Comparison of ENCODE assay signal across 2 cellular contexts in the genomic region with DNA sequence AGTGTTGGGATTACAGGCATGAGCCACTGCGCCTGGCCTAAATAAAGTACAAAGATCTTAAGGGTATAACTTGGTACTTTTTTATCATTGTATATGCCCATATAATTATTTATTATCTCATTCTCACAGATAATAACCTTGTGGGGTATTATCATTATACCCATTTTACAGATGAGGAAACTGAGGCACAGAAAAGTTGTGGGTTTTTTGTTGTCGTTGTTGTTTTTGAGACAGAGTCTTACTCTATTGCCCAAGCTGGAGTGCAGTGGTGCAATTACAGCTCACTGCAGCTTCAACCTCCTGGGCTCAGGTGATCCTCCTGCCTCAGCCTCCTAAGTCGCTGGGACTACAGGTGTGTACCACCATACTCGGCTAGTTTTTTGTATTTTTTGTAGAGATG.
TF ChIP-seq lines count a peak whose summit lies in the region.

No MANE protein-coding gene starts in this region.

TF ChIP-seq in WTC11, 78 proteins besides CTCF, POLR2A, EP300 and RAD21:
- TF ChIP-seq, protein P1, sequence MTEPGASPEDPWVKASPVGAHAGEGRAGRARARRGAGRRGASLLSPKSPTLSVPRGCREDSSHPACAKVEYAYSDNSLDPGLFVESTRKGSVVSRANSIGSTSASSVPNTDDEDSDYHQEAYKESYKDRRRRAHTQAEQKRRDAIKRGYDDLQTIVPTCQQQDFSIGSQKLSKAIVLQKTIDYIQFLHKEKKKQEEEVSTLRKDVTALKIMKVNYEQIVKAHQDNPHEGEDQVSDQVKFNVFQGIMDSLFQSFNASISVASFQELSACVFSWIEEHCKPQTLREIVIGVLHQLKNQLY (CRISPR knock-in tag; IDR thresholded peaks at IDR 0.05) = no peak
- TF ChIP-seq IRF2 (CRISPR knock-in tag; IDR thresholded peaks at IDR 0.05; ENCODE audit: borderline replicate concordance, low read depth) (no peak), GTF2I (CRISPR knock-in tag; conservative IDR thresholded peaks at IDR 0.05) (0 out of 2 replicates have a peak, but pooled peaks have one; percentile 50), ZNF263 (CRISPR knock-in tag; IDR thresholded peaks at IDR 0.05; ENCODE audit: low read depth) (no peak)
- TF ChIP-seq, protein P2, sequence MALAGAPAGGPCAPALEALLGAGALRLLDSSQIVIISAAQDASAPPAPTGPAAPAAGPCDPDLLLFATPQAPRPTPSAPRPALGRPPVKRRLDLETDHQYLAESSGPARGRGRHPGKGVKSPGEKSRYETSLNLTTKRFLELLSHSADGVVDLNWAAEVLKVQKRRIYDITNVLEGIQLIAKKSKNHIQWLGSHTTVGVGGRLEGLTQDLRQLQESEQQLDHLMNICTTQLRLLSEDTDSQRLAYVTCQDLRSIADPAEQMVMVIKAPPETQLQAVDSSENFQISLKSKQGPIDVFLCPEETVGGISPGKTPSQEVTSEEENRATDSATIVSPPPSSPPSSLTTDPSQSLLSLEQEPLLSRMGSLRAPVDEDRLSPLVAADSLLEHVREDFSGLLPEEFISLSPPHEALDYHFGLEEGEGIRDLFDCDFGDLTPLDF (CRISPR knock-in tag; IDR thresholded peaks at IDR 0.05) = no peak
- TF ChIP-seq, protein P3, sequence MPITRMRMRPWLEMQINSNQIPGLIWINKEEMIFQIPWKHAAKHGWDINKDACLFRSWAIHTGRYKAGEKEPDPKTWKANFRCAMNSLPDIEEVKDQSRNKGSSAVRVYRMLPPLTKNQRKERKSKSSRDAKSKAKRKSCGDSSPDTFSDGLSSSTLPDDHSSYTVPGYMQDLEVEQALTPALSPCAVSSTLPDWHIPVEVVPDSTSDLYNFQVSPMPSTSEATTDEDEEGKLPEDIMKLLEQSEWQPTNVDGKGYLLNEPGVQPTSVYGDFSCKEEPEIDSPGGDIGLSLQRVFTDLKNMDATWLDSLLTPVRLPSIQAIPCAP (CRISPR knock-in tag; IDR thresholded peaks at IDR 0.05) = no peak

TF ChIP-seq in liver, 16 proteins besides CTCF, POLR2A, EP300 and RAD21:
- TF ChIP-seq GABPA (IDR thresholded peaks at IDR 0.05 in 1 of 2, conservative IDR thresholded peaks at IDR 0.05 in 1 of 2) (no peak), FOXA1 (IDR thresholded peaks at IDR 0.05) (no peak), NR2F2 (IDR thresholded peaks at IDR 0.05) (no peak), EGR1 (IDR thresholded peaks at IDR 0.05; ENCODE audit: low read depth in 2 of 2) (no peak), HNF4A (conservative IDR thresholded peaks at IDR 0.05) (no peak), FOXA2 (IDR thresholded peaks at IDR 0.05) (no peak), YY1 (IDR thresholded peaks at IDR 0.05) (no peak)
- TF ChIP-seq, protein P4, sequence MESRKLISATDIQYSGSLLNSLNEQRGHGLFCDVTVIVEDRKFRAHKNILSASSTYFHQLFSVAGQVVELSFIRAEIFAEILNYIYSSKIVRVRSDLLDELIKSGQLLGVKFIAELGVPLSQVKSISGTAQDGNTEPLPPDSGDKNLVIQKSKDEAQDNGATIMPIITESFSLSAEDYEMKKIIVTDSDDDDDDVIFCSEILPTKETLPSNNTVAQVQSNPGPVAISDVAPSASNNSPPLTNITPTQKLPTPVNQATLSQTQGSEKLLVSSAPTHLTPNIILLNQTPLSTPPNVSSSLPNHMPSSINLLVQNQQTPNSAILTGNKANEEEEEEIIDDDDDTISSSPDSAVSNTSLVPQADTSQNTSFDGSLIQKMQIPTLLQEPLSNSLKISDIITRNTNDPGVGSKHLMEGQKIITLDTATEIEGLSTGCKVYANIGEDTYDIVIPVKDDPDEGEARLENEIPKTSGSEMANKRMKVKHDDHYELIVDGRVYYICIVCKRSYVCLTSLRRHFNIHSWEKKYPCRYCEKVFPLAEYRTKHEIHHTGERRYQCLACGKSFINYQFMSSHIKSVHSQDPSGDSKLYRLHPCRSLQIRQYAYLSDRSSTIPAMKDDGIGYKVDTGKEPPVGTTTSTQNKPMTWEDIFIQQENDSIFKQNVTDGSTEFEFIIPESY (IDR thresholded peaks at IDR 0.05) = no peak
TF ChIP-seq in liver: peak in this region for 0.
